ENCODE assay signal across 9 cellular contexts in genomic region chr12:55933158-55933798, GRCh38. TPM values are rescaled to one million over a fixed set of nuclear protein-coding genes. Genes with fewer than 3 reads are reported as not detected.
A peak's percentile ranks its signal among the peaks of the same experiment; 100 is the strongest.
DNase-seq lines count a peak whose midpoint lies in the region; ATAC-seq and TF ChIP-seq lines count a peak whose summit lies in the region.
"Had no signal": no experiment of that assay in that cellular context is flagged by ENCODE, and none has a peak within 500 bp of the region (broad histone marks: within the 10 kb centered on the region; RNA-seq: fewer than 3 reads in every experiment).

No MANE protein-coding gene starts in this region.

- ATAC-seq in CD4-positive, alpha-beta T cell (ENCODE audit: poor library complexity), result no peak

- no peaks in the 10 kb centered on the region for H3K9me2 ChIP-seq in Loucy (replicated peaks; ENCODE audit: low read depth, low read length)

- POLR2A ChIA-PET in CD4-positive, alpha-beta T cell (lab: Charles Lee), result interaction anchor here (0.6 to 18.6 kb wide), 14 partner anchors 9 to 203 kb away, joined by 3 to 251 read pairs (median 6); partner anchors contain the start of genes DNAJC14, ORMDL2, PA2G4 and RAB5B
- POLR2A ChIA-PET in GM10248 (lab: Yijun Ruan, JAX), result no interaction called here

- peaks cover 9% of the 10 kb centered on the region for H3F3A ChIP-seq in Loucy (ENCODE audit: low read depth)

- H3K9ac ChIP-seq in Loucy (ENCODE audit: low read depth, low read length, poor library complexity, severe bottlenecking) (peak overlapping the region; percentile 98), colonic mucosa (ENCODE audit: low read depth in 2 of 2, low read length in 2 of 2) (peak overlapping the region; percentile 20 to 87)

- intact Hi-C loops in CD4-positive, alpha-beta T cell (cut with DNase I, micrococcal nuclease), result loop anchor here in 1 of 2 experiments (5.0 kb wide), 1 partner anchor 109 kb away; the partner anchor contains the start of gene RPS26
- intact Hi-C loops in colonic mucosa (cut with DNase I), result no loop called here

- no peaks in the 10 kb centered on the region for H3K9me3 Mint-ChIP-seq in CD4-positive, alpha-beta T cell
- no peaks in the 10 kb centered on the region for H3K9me3 Mint-ChIP-seq in nephron

- peak overlapping the region; percentile 97 for H3K27ac Mint-ChIP-seq in CD4-positive, alpha-beta T cell
- H3K27ac Mint-ChIP-seq in nephron, result no peak overlapping the region

- peaks cover 46% of the 10 kb centered on the region for H3K4me1 ChIP-seq in Loucy (ENCODE audit: insufficient read depth, low read length, poor library complexity, severe bottlenecking)
- peaks cover 33% of the 10 kb centered on the region for H3K4me1 ChIP-seq in colonic mucosa

- DNase-seq in CD4-positive, alpha-beta T cell, result peak in 1 of 10 experiments; percentile 38
- DNase-seq in colonic mucosa (peak; percentile 76), GM10248 (ENCODE audit: extremely low spot score) (no peak), NCI-H2171 (lab: John Stamatoyannopoulos, UW) (no peak), hypothalamus (lab: John Stamatoyannopoulos, UW) (no peak)
- DNase-seq in effector CD4-positive, alpha-beta T cell, result no peak
- DNase-seq: NCI-H526 treated with DMSO at 0.1 percent for 48 hours had no signal

- peaks cover 47% of the 10 kb centered on the region for H3K79me2 ChIP-seq in Loucy (ENCODE audit: insufficient read depth, low read length)

- no peaks in the 10 kb centered on the region for H3K27me3 Mint-ChIP-seq in CD4-positive, alpha-beta T cell
- peaks cover 44% of the 10 kb centered on the region for H3K27me3 Mint-ChIP-seq in nephron (ENCODE audit: low read depth)

- H3K4me2 ChIP-seq in Loucy (ENCODE audit: low read depth, low read length, poor library complexity, severe bottlenecking), result peak overlapping the region; percentile 96

- H3K4me3 Mint-ChIP-seq in CD4-positive, alpha-beta T cell, result peak overlapping the region; percentile 99
- peak overlapping the region; percentile 88 to 94 (median 92) for H3K4me3 Mint-ChIP-seq in nephron

- H3K4me1 Mint-ChIP-seq in CD4-positive, alpha-beta T cell (ENCODE audit: low read depth), result peaks cover 62% of the 10 kb centered on the region
- H3K4me1 Mint-ChIP-seq in nephron, result peaks cover 29% of the 10 kb centered on the region

- peak overlapping the region; percentile 84 for H3K4me3 ChIP-seq in Loucy (ENCODE audit: low read length, poor library complexity, severe bottlenecking)
- H3K4me3 ChIP-seq in colonic mucosa, result no peak overlapping the region

- no peaks in the 10 kb centered on the region for H3K27me3 ChIP-seq in CD4-positive, alpha-beta T cell (ENCODE audit: control insufficient read depth, insufficient read depth, low read length)
- H3K27me3 ChIP-seq in Loucy (ENCODE audit: insufficient read depth, low read length, poor library complexity, severe bottlenecking), result no peaks in the 10 kb centered on the region
- H3K27me3 ChIP-seq in colonic mucosa, result no peaks in the 10 kb centered on the region

- CTCF ChIA-PET in CD4-positive, alpha-beta T cell (lab: Charles Lee), result interaction anchor here (1.3 to 6.6 kb wide), 2 partner anchors 19 to 195 kb away, joined by 3 to 31 read pairs; no protein-coding TSS in a partner anchor
- CTCF ChIA-PET in GM10248 (lab: Yijun Ruan, JAX), result interaction anchor here (0.9 to 4.8 kb wide), 10 partner anchors 10 to 195 kb away, joined by 3 to 24 read pairs (median 8); partner anchors contain the start of gene DNAJC14

- H3K36me3 Mint-ChIP-seq in CD4-positive, alpha-beta T cell (ENCODE audit: low read depth), result peaks cover 86% of the 10 kb centered on the region
- no peaks in the 10 kb centered on the region for H3K36me3 Mint-ChIP-seq in nephron (ENCODE audit: low read depth)

- no peak for TF ChIP-seq CTCF in CD4-positive, alpha-beta T cell (IDR thresholded peaks at IDR 0.05)
- TF ChIP-seq CTCF in Loucy (conservative IDR thresholded peaks at IDR 0.05; ENCODE audit: low read length) (no peak), colonic mucosa (IDR thresholded peaks at IDR 0.05) (no peak), nephron (IDR thresholded peaks at IDR 0.05; ENCODE audit: unreplicated experiment in 3 of 3) (no peak), GM10248 (IDR thresholded peaks at IDR 0.05; ENCODE audit: control extremely low read depth, extremely low read depth, low read depth, missing control alignments) (no peak)

- H3K27ac ChIP-seq in CD4-positive, alpha-beta T cell (ENCODE audit: low read depth, low read length), result peak overlapping the region; percentile 93
- H3K27ac ChIP-seq in colonic mucosa, result peak overlapping the region; percentile 56

- no peak overlapping the region for H2AFZ ChIP-seq in Loucy (ENCODE audit: low read length)

- no peaks in the 10 kb centered on the region for H3K9me3 ChIP-seq in CD4-positive, alpha-beta T cell (ENCODE audit: control insufficient read depth, low read length)
- no peaks in the 10 kb centered on the region for H3K9me3 ChIP-seq in Loucy (ENCODE audit: insufficient read depth, low read depth, low read length)
- no peaks in the 10 kb centered on the region for H3K9me3 ChIP-seq in colonic mucosa

- H3K36me3 ChIP-seq in Loucy (ENCODE audit: insufficient read depth, low read length), result no peaks in the 10 kb centered on the region; the same call in 1 of the 2 replicates
- no peaks in the 10 kb centered on the region for H3K36me3 ChIP-seq in colonic mucosa

- H4K20me1 ChIP-seq in Loucy (ENCODE audit: insufficient read depth, low read length, poor library complexity, severe bottlenecking), result peaks cover 5% of the 10 kb centered on the region

RNA-seq across cellular contexts. Expression of gene DGKA, which starts 2.3 kb away (rescaled TPM):
- 100 to 1,000 TPM; 799 to 818 TPM for total RNA-seq in CD4-positive, alpha-beta T cell
- total RNA-seq in colonic mucosa, result 10 to 100 TPM; 80.2 to 91.2 TPM

RNA-seq across cellular contexts. Expression of gene PYM1, which starts 5.6 kb away (rescaled TPM):
- 10 to 100 TPM; 13.7 to 16.7 TPM for total RNA-seq in CD4-positive, alpha-beta T cell
- total RNA-seq in colonic mucosa, result 10 to 100 TPM; 44.0 to 49.3 TPM

RNA-seq across cellular contexts. Expression of gene PMEL, which starts 32.6 kb away (rescaled TPM):
- not detected for total RNA-seq in CD4-positive, alpha-beta T cell
- 1 to 10 TPM; 3.4 to 3.8 TPM for total RNA-seq in colonic mucosa

RNA-seq across cellular contexts. Expression of gene CDK2, which starts 33.4 kb away (rescaled TPM):
- total RNA-seq in CD4-positive, alpha-beta T cell, result 10 to 100 TPM; 15.8 to 16.0 TPM
- total RNA-seq in colonic mucosa, result 10 to 100 TPM; 20.9 to 48.9 TPM

RNA-seq across cellular contexts. Expression of gene RAB5B, which starts 40.6 kb away (rescaled TPM):
- 10 to 100 TPM; 21.6 to 27.4 TPM for total RNA-seq in CD4-positive, alpha-beta T cell
- total RNA-seq in colonic mucosa, result 100 to 1,000 TPM; 112 to 178 TPM

Comparison
In these comparisons a context has a peak if more than half of its experiments do, and no peak if none do; other contexts are left out.
1. RNA of gene DGKA, which starts 2.3 kb away (total RNA-seq): 799 to 818 TPM in CD4-positive, alpha-beta T cell; 80.2 to 91.2 TPM in colonic mucosa; every median in the first group is over 4 times any median in the second.
2. RNA of gene PMEL, which starts 32.6 kb away (total RNA-seq): 3.4 to 3.8 TPM in colonic mucosa; not detected in CD4-positive, alpha-beta T cell; every median in the first group is over 4 times any median in the second.